11 cellular contexts compared by ENCODE assay signal in the genomic region with DNA sequence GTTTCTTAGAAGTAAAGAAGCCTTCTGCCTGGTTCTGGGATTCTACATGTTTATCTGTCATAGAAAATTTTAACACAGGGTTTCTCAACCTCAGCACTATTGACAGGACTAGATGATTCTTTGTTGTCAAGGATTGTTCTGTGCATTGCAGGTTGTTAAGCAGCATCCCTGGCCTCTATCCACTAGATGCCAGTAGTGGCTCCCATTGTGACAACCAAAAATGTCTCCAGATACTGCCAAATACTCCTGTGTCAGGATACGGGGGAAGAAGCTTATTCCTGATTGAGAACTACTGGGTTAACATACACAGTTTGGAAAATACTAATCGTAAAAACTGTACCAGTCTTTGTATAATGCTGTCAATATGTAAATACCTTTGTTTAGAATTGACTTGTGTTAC.
DNase-seq lines count a peak whose midpoint lies in the region; ATAC-seq and TF ChIP-seq lines count a peak whose summit lies in the region.
"Had no signal": no experiment of that assay in that cellular context is flagged by ENCODE, and none has a peak within 500 bp of the region (broad histone marks: within the 10 kb centered on the region; RNA-seq: fewer than 3 reads in every experiment).

No MANE protein-coding gene starts in this region.

- H3K4me1 ChIP-seq in neuronal stem cell (ENCODE audit: control insufficient read depth in 2 of 2, insufficient read depth in 1 of 2, low read depth in 1 of 2, low read length in 2 of 2): no peaks in the 10 kb centered on the region

- H3K27ac ChIP-seq in neuronal stem cell (replicated peaks; ENCODE audit: low read length): no peak overlapping the region

- H3K9ac ChIP-seq in neuronal stem cell (ENCODE audit: low read depth, low read length, poor library complexity): no peak overlapping the region

- no peak overlapping the region for H3K14ac ChIP-seq in neuronal stem cell (ENCODE audit: low read length)

- H3K79me1 ChIP-seq in neuronal stem cell (ENCODE audit: low read depth, low read length): no peaks in the 10 kb centered on the region

- H2BK12ac ChIP-seq in neuronal stem cell (ENCODE audit: low read length): no peak overlapping the region

- H4K91ac ChIP-seq in neuronal stem cell (ENCODE audit: low read depth, low read length, poor library complexity): no peak overlapping the region

- DNase-seq in NCI-H2227 (lab: John Stamatoyannopoulos, UW; ENCODE audit: unreplicated experiment) (peak; percentile 13), NCI-H2227 treated with DMSO at 0.1 percent for 48 hours (lab: John Stamatoyannopoulos, UW) (no peak), HuH-7 (ENCODE audit: low spot score) (peak; percentile 8), cardiac fibroblast (ENCODE audit: low read depth in 2 of 2) (peak; percentile 11 to 19), nephron progenitor cell (no peak), neuronal stem cell (ENCODE audit: low spot score) (no peak)
- DNase-seq: NCI-H187 treated with DMSO at 0.1 percent for 48 hours had no signal

- peak overlapping the region; percentile 42 for H3K27ac Mint-ChIP-seq in nephron progenitor cell
- H3K27ac Mint-ChIP-seq: stimulated activated effector memory CD8-positive, alpha-beta T cell treated with anti-CD3 and anti-CD28 coated beads, Interleukin-12 subunit alpha, Interleukin-12 subunit beta, amount 100 ng/mL, for 72 hours had no signal

- H3K36me3 ChIP-seq in neuronal stem cell (replicated peaks in 1 of 2; ENCODE audit: control insufficient read depth in 2 of 2, insufficient read depth in 2 of 2, low read length in 2 of 2): peaks cover 7 to 87% of the 10 kb centered on the region in 2 donors

- no peaks in the 10 kb centered on the region for H3K27me3 ChIP-seq in neuronal stem cell (ENCODE audit: control insufficient read depth in 3 of 3, insufficient read depth in 3 of 3, low read depth in 1 of 3, low read length in 3 of 3)

- no peak overlapping the region for H3K4me3 Mint-ChIP-seq in nephron progenitor cell
- H3K4me3 Mint-ChIP-seq: stimulated activated effector memory CD8-positive, alpha-beta T cell treated with anti-CD3 and anti-CD28 coated beads, Interleukin-12 subunit alpha, Interleukin-12 subunit beta, amount 100 ng/mL, for 72 hours had no signal

- H3K18ac ChIP-seq in neuronal stem cell (ENCODE audit: low read length): no peak overlapping the region

- H2AK5ac ChIP-seq in neuronal stem cell (ENCODE audit: low read depth, low read length): no peak overlapping the region

- H3K9me3 Mint-ChIP-seq in nephron progenitor cell: no peaks in the 10 kb centered on the region
- H3K9me3 Mint-ChIP-seq: stimulated activated effector memory CD8-positive, alpha-beta T cell treated with anti-CD3 and anti-CD28 coated beads, Interleukin-12 subunit alpha, Interleukin-12 subunit beta, amount 100 ng/mL, for 72 hours had no signal

- no peak overlapping the region for H2BK120ac ChIP-seq in neuronal stem cell (ENCODE audit: low read depth, low read length)

- TF ChIP-seq CTCF in cardiac fibroblast (IDR thresholded peaks at IDR 0.05; ENCODE audit: low read depth, low read length) (peak; percentile 22), nephron progenitor cell (IDR thresholded peaks at IDR 0.05) (no peak)

- H2BK15ac ChIP-seq in neuronal stem cell (ENCODE audit: low read length): no peak overlapping the region

- no peak overlapping the region for H2AFZ ChIP-seq in neuronal stem cell (ENCODE audit: low read length)

- H3K4me2 ChIP-seq in neuronal stem cell (ENCODE audit: insufficient read depth, low read length, poor library complexity, severe bottlenecking): no peak overlapping the region
- H3K4me2 ChIP-seq: smooth muscle cell had no signal

- no peaks in the 10 kb centered on the region for H3K4me1 Mint-ChIP-seq in nephron progenitor cell
- H3K4me1 Mint-ChIP-seq: stimulated activated effector memory CD8-positive, alpha-beta T cell treated with anti-CD3 and anti-CD28 coated beads, Interleukin-12 subunit alpha, Interleukin-12 subunit beta, amount 100 ng/mL, for 72 hours had no signal

- H4K8ac ChIP-seq in neuronal stem cell (ENCODE audit: low read depth, low read length): no peak overlapping the region

- no peaks in the 10 kb centered on the region for H3K9me3 ChIP-seq in neuronal stem cell (replicated peaks in 1 of 2; ENCODE audit: control insufficient read depth in 2 of 2, insufficient read depth in 1 of 2, low read depth in 1 of 2, low read length in 2 of 2)

- H3K4me3 ChIP-seq in cardiac fibroblast (replicated peaks in 1 of 2; ENCODE audit: low read depth in 2 of 2, low read length in 2 of 2) (no peak overlapping the region), neuronal stem cell (ENCODE audit: low read length in 2 of 2) (no peak overlapping the region)
- H3K4me3 ChIP-seq: smooth muscle cell had no signal

- H3K36me3 Mint-ChIP-seq in nephron progenitor cell (ENCODE audit: low read depth): peaks cover 43% of the 10 kb centered on the region

- no peak overlapping the region for H2BK5ac ChIP-seq in neuronal stem cell (ENCODE audit: low read length)

- WGBS in neuronal stem cell (ENCODE audit: extremely low coverage in 2 of 2, insufficient read length in 2 of 2, insufficient replicate concordance in 1 of 2), 2 donors: no CpG with 5 or more reads among the region's 2 CpGs

- H3K23ac ChIP-seq in neuronal stem cell (ENCODE audit: low read depth, low read length, poor library complexity): no peak overlapping the region

- no peak overlapping the region for H3K4ac ChIP-seq in neuronal stem cell (ENCODE audit: low read length)

- ATAC-seq in HG03469 (IDR thresholded peaks at IDR 0.05; ENCODE audit: unreplicated experiment) (no peak), GM21786 (IDR thresholded peaks at IDR 0.05; ENCODE audit: unreplicated experiment) (no peak)
- ATAC-seq: stimulated activated effector memory CD8-positive, alpha-beta T cell treated with anti-CD3 and anti-CD28 coated beads, Interleukin-12 subunit alpha, Interleukin-12 subunit beta, amount 100 ng/mL, for 72 hours had no signal

- no peaks in the 10 kb centered on the region for H3K27me3 Mint-ChIP-seq in nephron progenitor cell (ENCODE audit: low read depth, poor library complexity)

Comparison
In these comparisons a context has a peak if more than half of its experiments do, and no peak if none do; other contexts are left out.
1. DNase-seq: peak in NCI-H2227 (single experiment), HuH-7 (single experiment) and cardiac fibroblast (2 of 2); none in NCI-H2227 treated with DMSO at 0.1 percent for 48 hours (single experiment), nephron progenitor cell (single experiment) and neuronal stem cell (single experiment).